20 cellular contexts compared by ENCODE assay signal in genomic region chr22:24789516-24789915, GRCh38. TPM values are rescaled to one million over a fixed set of nuclear protein-coding genes. Genes with fewer than 3 reads are reported as not detected.
DNase-seq lines count a peak whose midpoint lies in the region; ATAC-seq and TF ChIP-seq lines count a peak whose summit lies in the region.
"Had no signal": no experiment of that assay in that cellular context is flagged by ENCODE, and none has a peak within 500 bp of the region (broad histone marks: within the 10 kb centered on the region; RNA-seq: fewer than 3 reads in every experiment).

No MANE protein-coding gene starts in this region.

- TF ChIP-seq CTCF in Caco-2 (IDR thresholded peaks at IDR 0.05; ENCODE audit: insufficient read depth in 1 of 2, low read depth in 1 of 2, low read length in 1 of 2, severe bottlenecking in 1 of 2, unreplicated experiment in 1 of 2) = no peak

- no peaks in the 10 kb centered on the region for H3K9me3 Mint-ChIP-seq in Caco-2 (ENCODE audit: unreplicated experiment)
- no peaks in the 10 kb centered on the region for H3K9me3 Mint-ChIP-seq in CD8-positive, alpha-beta memory T cell
- H3K9me3 Mint-ChIP-seq: CD4-positive, alpha-beta T cell had no signal

- CTCF ChIA-PET in Caco-2 (lab: Charles Lee) = interaction anchor here (0.7 to 1.7 kb wide), 4 partner anchors 14 to 61 kb away, joined by 3 to 9 read pairs (median 6); no protein-coding TSS in a partner anchor
- CTCF ChIA-PET in CD8-positive, alpha-beta memory T cell (lab: Charles Lee) = no interaction called here

- DNase-seq in Caco-2 = peak; percentile 38 to 60
- peak; percentile 13 for DNase-seq in dedifferentiated amniotic fluid mesenchymal stem cell (ENCODE audit: extremely low spot score)
- no peak for DNase-seq in left colon
- no peak for DNase-seq in CD8-positive, alpha-beta memory T cell
- no peak for DNase-seq in germinal center (ENCODE audit: low spot score)
- DNase-seq: 8988T; ACHN; AML-193; BE2C; CD4-positive, alpha-beta T cell; COR-L47; DMS153; DND-41; GM23248; H7; HCEC 1CT had no signal

- H3K36me3 Mint-ChIP-seq in Caco-2 (ENCODE audit: insufficient read depth, unreplicated experiment) = no peaks in the 10 kb centered on the region
- H3K36me3 Mint-ChIP-seq in CD8-positive, alpha-beta memory T cell = no peaks in the 10 kb centered on the region
- H3K36me3 Mint-ChIP-seq: CD14-positive monocyte had no signal

- no peak overlapping the region for H3K27ac ChIP-seq in CD8-positive, alpha-beta memory T cell (ENCODE audit: low read depth, low read length)
- H3K27ac ChIP-seq: A549; BLaER1 treated with 17β-estradiol and CSF1 and Interleukin-3, amounts not matched to agents 10 nM and 100 nM; GM23248 had no signal

- BruUV-seq in Caco-2 (replicated peaks; lab: Mats Ljungman, UMichigan) = no TSS peak

- peaks cover 16% of the 10 kb centered on the region for H3K4me1 Mint-ChIP-seq in Caco-2 (ENCODE audit: low read depth, unreplicated experiment)
- H3K4me1 Mint-ChIP-seq in CD8-positive, alpha-beta memory T cell = no peaks in the 10 kb centered on the region
- H3K4me1 Mint-ChIP-seq: CD14-positive monocyte had no signal

- H3K27ac Mint-ChIP-seq in Caco-2 (ENCODE audit: unreplicated experiment) = peak overlapping the region; percentile 63
- no peak overlapping the region for H3K27ac Mint-ChIP-seq in CD8-positive, alpha-beta memory T cell
- H3K27ac Mint-ChIP-seq: CD14-positive monocyte; CD4-positive, alpha-beta T cell had no signal

- no peaks in the 10 kb centered on the region for H3K27me3 ChIP-seq in Caco-2 (replicated peaks; ENCODE audit: control insufficient read depth, insufficient read depth, low read length)
- no peaks in the 10 kb centered on the region for H3K27me3 ChIP-seq in CD8-positive, alpha-beta memory T cell (ENCODE audit: insufficient read depth, low read length, poor library complexity, severe bottlenecking)
- H3K27me3 ChIP-seq: BE2C; BLaER1 treated with 17β-estradiol and CSF1 and Interleukin-3, amounts not matched to agents 10 nM and 100 nM had no signal

- intact Hi-C loops in Caco-2 (cut with micrococcal nuclease; ENCODE audit: unreplicated experiment) (loop anchor here (1.0 kb wide), 1 partner anchor 13 kb away; no protein-coding TSS in a partner anchor), left colon (cut with DNase I, micrococcal nuclease) (no loop called here)

- H3K36me3 ChIP-seq in Caco-2 (ENCODE audit: control insufficient read depth, insufficient read depth, low read length) = no peaks in the 10 kb centered on the region
- no peaks in the 10 kb centered on the region for H3K36me3 ChIP-seq in CD8-positive, alpha-beta memory T cell (ENCODE audit: insufficient read depth, low read length)
- H3K36me3 ChIP-seq: BE2C; BLaER1 treated with 17β-estradiol and CSF1 and Interleukin-3, amounts not matched to agents 10 nM and 100 nM had no signal

- H3K9me3 ChIP-seq in Caco-2 = no peaks in the 10 kb centered on the region
- no peaks in the 10 kb centered on the region for H3K9me3 ChIP-seq in CD8-positive, alpha-beta memory T cell (ENCODE audit: low read length)
- H3K9me3 ChIP-seq: A549; BE2C; BLaER1 treated with 17β-estradiol and CSF1 and Interleukin-3, amounts not matched to agents 10 nM and 100 nM had no signal

- H3K4me1 ChIP-seq in Caco-2 = peaks cover 19% of the 10 kb centered on the region
- no peaks in the 10 kb centered on the region for H3K4me1 ChIP-seq in CD8-positive, alpha-beta memory T cell (ENCODE audit: insufficient read depth, low read length)
- H3K4me1 ChIP-seq: A549; BLaER1 treated with 17β-estradiol and CSF1 and Interleukin-3, amounts not matched to agents 10 nM and 100 nM had no signal

- POLR2A ChIA-PET in Caco-2 (lab: Charles Lee) = interaction anchor here (0.8 kb wide), 2 partner anchors 12 to 196 kb away, joined by 3 to 4 read pairs; partner anchors contain the start of gene LRRC75B
- POLR2A ChIA-PET in CD8-positive, alpha-beta memory T cell (lab: Charles Lee) = no interaction called here

- no peaks in the 10 kb centered on the region for H3K27me3 Mint-ChIP-seq in Caco-2 (ENCODE audit: insufficient read depth, unreplicated experiment)
- H3K27me3 Mint-ChIP-seq in CD8-positive, alpha-beta memory T cell = peaks cover 9 to 23% of the 10 kb centered on the region in 2 donors

- peak overlapping the region; percentile 41 for H3K4me3 Mint-ChIP-seq in Caco-2 (ENCODE audit: unreplicated experiment)
- no peak overlapping the region for H3K4me3 Mint-ChIP-seq in CD8-positive, alpha-beta memory T cell
- H3K4me3 Mint-ChIP-seq: CD14-positive monocyte; CD4-positive, alpha-beta T cell had no signal

- no peak overlapping the region for H3K4me3 ChIP-seq in Caco-2 (ENCODE audit: low read depth, low read length)
- H3K4me3 ChIP-seq in CD8-positive, alpha-beta memory T cell (ENCODE audit: low read length) = no peak overlapping the region
- H3K4me3 ChIP-seq: A549; BLaER1 treated with 17β-estradiol and CSF1 and Interleukin-3, amounts not matched to agents 10 nM and 100 nM; GM23248 had no signal

- peak; percentile 52 for ATAC-seq in left colon
- no peak for ATAC-seq in HG03280 (IDR thresholded peaks at IDR 0.05; ENCODE audit: unreplicated experiment)
- ATAC-seq: A549 had no signal

RNA-seq across cellular contexts. Expression of gene PIWIL3, which starts 15.0 kb away (rescaled TPM):
- total RNA-seq in Caco-2 (2022) (0.16 and 0.45 TPM in 2 replicates), left colon (not detected)
- total RNA-seq in CD8-positive, alpha-beta memory T cell = not detected
- not detected for polyA plus RNA-seq in CD8-positive, alpha-beta memory T cell
- total RNA-seq: CD4-positive, alpha-beta T cell; GM23248 had no signal
- polyA plus RNA-seq: A549, CD14-positive monocyte, GM23248 had no signal

RNA-seq across cellular contexts. Expression of gene SGSM1, which starts 16.5 kb away (rescaled TPM):
- total RNA-seq in Caco-2 (2022) = 5.5 and 6.1 TPM in 2 replicates
- total RNA-seq in left colon = 1 to 10 TPM; 2.1 to 4.1 TPM
- under 1 TPM; 0.09 to 0.31 TPM for total RNA-seq in CD8-positive, alpha-beta memory T cell
- polyA plus RNA-seq in CD8-positive, alpha-beta memory T cell = 0.28 TPM
- total RNA-seq: GM23248 had no signal
- polyA plus RNA-seq: CD14-positive monocyte, GM23248 had no signal

Comparison
In these comparisons a context has a peak if more than half of its experiments do, and no peak if none do; other contexts are left out.
1. DNase-seq: peak in Caco-2 (2 of 2) and dedifferentiated amniotic fluid mesenchymal stem cell (single experiment); none in left colon (0 of 2), CD8-positive, alpha-beta memory T cell (0 of 5) and germinal center (single experiment).